10 cellular contexts compared by ENCODE assay signal in the genomic region with DNA sequence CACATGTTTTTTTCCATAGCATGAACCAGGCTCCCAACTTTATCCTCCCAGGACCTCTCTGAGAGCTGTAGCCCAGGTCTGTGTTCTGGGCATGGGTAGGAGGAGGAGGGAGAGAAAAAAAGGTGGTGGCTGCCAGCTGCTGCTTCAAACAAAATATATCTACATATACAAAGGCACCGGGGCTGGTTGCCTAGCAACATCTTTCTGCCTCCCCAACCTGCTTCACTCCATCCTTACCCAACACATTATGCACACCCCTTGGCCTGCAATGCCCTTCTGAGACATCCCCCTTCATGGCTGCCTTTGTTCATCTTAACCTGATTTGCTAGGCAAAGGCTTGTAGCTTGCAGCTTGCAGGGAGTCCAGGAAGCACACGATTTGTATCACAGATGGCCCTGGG. TPM values are rescaled to one million over a fixed set of nuclear protein-coding genes. Genes with fewer than 3 reads are reported as not detected.
A peak's percentile ranks its signal among the peaks of the same experiment; 100 is the strongest.
DNase-seq lines count a peak whose midpoint lies in the region; ATAC-seq and TF ChIP-seq lines count a peak whose summit lies in the region.
"Had no signal": no experiment of that assay in that cellular context is flagged by ENCODE, and none has a peak within 500 bp of the region (broad histone marks: within the 10 kb centered on the region; RNA-seq: fewer than 3 reads in every experiment).

No MANE protein-coding gene starts in this region.

- DNase-seq in CD4-positive, alpha-beta T cell, result peak; percentile 34 to 84 (median 54)
- DNase-seq in DMS79 treated with DMSO at 0.1 percent for 48 hours (lab: John Stamatoyannopoulos, UW) (peak; percentile 69), NCI-H748 (lab: John Stamatoyannopoulos, UW; ENCODE audit: unreplicated experiment) (peak; percentile 83), GM10266 (ENCODE audit: extremely low spot score) (no peak), Peyer's patch (no peak)
- no peak for DNase-seq in activated naive CD8-positive, alpha-beta T cell treated with anti-CD3 and anti-CD28 coated beads, Interleukin-2, amount 50 U/mL, for 24 hours
- DNase-seq: immature natural killer cell had no signal

- no peaks in the 10 kb centered on the region for H3K9me3 ChIP-seq in CD4-positive, alpha-beta T cell (ENCODE audit: control insufficient read depth, low read length)
- no peaks in the 10 kb centered on the region for H3K9me3 ChIP-seq in Peyer's patch

- H3K4me1 Mint-ChIP-seq in CD4-positive, alpha-beta T cell (ENCODE audit: low read depth), result peaks cover 82% of the 10 kb centered on the region
- peaks cover 28% of the 10 kb centered on the region for H3K4me1 Mint-ChIP-seq in activated naive CD8-positive, alpha-beta T cell treated with anti-CD3 and anti-CD28 coated beads, Interleukin-2, amount 50 U/mL, for 24 hours
- H3K4me1 Mint-ChIP-seq: immature natural killer cell had no signal

- H3K36me3 Mint-ChIP-seq in CD4-positive, alpha-beta T cell (ENCODE audit: low read depth), result no peaks in the 10 kb centered on the region
- H3K36me3 Mint-ChIP-seq in activated naive CD8-positive, alpha-beta T cell treated with anti-CD3 and anti-CD28 coated beads, Interleukin-2, amount 50 U/mL, for 24 hours (ENCODE audit: low read depth), result no peaks in the 10 kb centered on the region

- peak; percentile 91 for ATAC-seq in CD4-positive, alpha-beta T cell (ENCODE audit: poor library complexity)
- peak; percentile 49 for ATAC-seq in activated naive CD8-positive, alpha-beta T cell treated with anti-CD3 and anti-CD28 coated beads, Interleukin-2, amount 50 U/mL, for 24 hours
- ATAC-seq in HG02571 (IDR thresholded peaks at IDR 0.05; ENCODE audit: unreplicated experiment), result no peak
- no peak for ATAC-seq in GM21526 (IDR thresholded peaks at IDR 0.05; ENCODE audit: low FRiP score, unreplicated experiment)

- H3K4me1 ChIP-seq in Peyer's patch, result no peaks in the 10 kb centered on the region

- H3K27me3 Mint-ChIP-seq in CD4-positive, alpha-beta T cell, result no peaks in the 10 kb centered on the region
- H3K27me3 Mint-ChIP-seq in activated naive CD8-positive, alpha-beta T cell treated with anti-CD3 and anti-CD28 coated beads, Interleukin-2, amount 50 U/mL, for 24 hours, result no peaks in the 10 kb centered on the region

- no peak for TF ChIP-seq CTCF in CD4-positive, alpha-beta T cell (IDR thresholded peaks at IDR 0.05)
- no peak for TF ChIP-seq CTCF in GM10266 (IDR thresholded peaks at IDR 0.05; ENCODE audit: control insufficient read depth, insufficient read depth, low read depth, missing control alignments)
- TF ChIP-seq CTCF in Peyer's patch (IDR thresholded peaks at IDR 0.05), result no peak

- intact Hi-C loops in CD4-positive, alpha-beta T cell (cut with DNase I, micrococcal nuclease), result loop anchor here (1.0 to 2.0 kb wide), 3 partner anchors 13 to 33 kb away; no protein-coding TSS in a partner anchor

- POLR2A ChIA-PET in CD4-positive, alpha-beta T cell (lab: Charles Lee), result interaction anchor here (0.6 to 3.3 kb wide), 10 partner anchors 10 to 196 kb away, joined by 3 to 35 read pairs (median 4); a partner anchor contains a TSS

- peak overlapping the region; percentile 18 for H3K4me3 Mint-ChIP-seq in CD4-positive, alpha-beta T cell
- no peak overlapping the region for H3K4me3 Mint-ChIP-seq in activated naive CD8-positive, alpha-beta T cell treated with anti-CD3 and anti-CD28 coated beads, Interleukin-2, amount 50 U/mL, for 24 hours
- H3K4me3 Mint-ChIP-seq: immature natural killer cell had no signal

- no peak for TF ChIP-seq POLR2A in Peyer's patch (IDR thresholded peaks at IDR 0.05)

- H3K36me3 ChIP-seq in Peyer's patch, result no peaks in the 10 kb centered on the region

- H3K27me3 ChIP-seq in CD4-positive, alpha-beta T cell (ENCODE audit: control insufficient read depth, insufficient read depth, low read length), result no peaks in the 10 kb centered on the region
- H3K27me3 ChIP-seq in Peyer's patch, result no peaks in the 10 kb centered on the region

- peak overlapping the region; percentile 49 for H3K27ac ChIP-seq in CD4-positive, alpha-beta T cell (ENCODE audit: low read depth, low read length)
- no peak overlapping the region for H3K27ac ChIP-seq in Peyer's patch
- H3K27ac ChIP-seq: RWPE1 had no signal

- peak overlapping the region; percentile 87 for H3K27ac Mint-ChIP-seq in CD4-positive, alpha-beta T cell
- H3K27ac Mint-ChIP-seq in activated naive CD8-positive, alpha-beta T cell treated with anti-CD3 and anti-CD28 coated beads, Interleukin-2, amount 50 U/mL, for 24 hours, result no peak overlapping the region
- H3K27ac Mint-ChIP-seq: immature natural killer cell had no signal

- no peak overlapping the region for H3K4me3 ChIP-seq in Peyer's patch

- CTCF ChIA-PET in CD4-positive, alpha-beta T cell (lab: Charles Lee), result interaction anchor here (0.9 to 1.0 kb wide), 2 partner anchors 22 to 140 kb away, joined by 3 to 4 read pairs; no protein-coding TSS in a partner anchor

- no peaks in the 10 kb centered on the region for H3K9me3 Mint-ChIP-seq in CD4-positive, alpha-beta T cell
- H3K9me3 Mint-ChIP-seq in activated naive CD8-positive, alpha-beta T cell treated with anti-CD3 and anti-CD28 coated beads, Interleukin-2, amount 50 U/mL, for 24 hours, result no peaks in the 10 kb centered on the region
- H3K9me3 Mint-ChIP-seq: immature natural killer cell had no signal

RNA-seq across cellular contexts. Expression of a gene that starts 27.2 kb away (rescaled TPM):
- 100 to 1,000 TPM; 251 to 262 TPM for total RNA-seq in CD4-positive, alpha-beta T cell
- total RNA-seq in Peyer's patch, result 1,000 to 10,000 TPM in 3 of 4 donors, 100 to 1,000 TPM in 1; 229 to 4,700 (median 2,986) TPM

Comparison
In these comparisons a context has a peak if more than half of its experiments do, and no peak if none do; other contexts are left out.
1. ATAC-seq: peak in CD4-positive, alpha-beta T cell (single experiment) and activated naive CD8-positive, alpha-beta T cell treated with anti-CD3 and anti-CD28 coated beads, Interleukin-2, amount 50 U/mL, for 24 hours (single experiment); none in HG02571 (single experiment) and GM21526 (single experiment).
2. DNase-seq: peak in CD4-positive, alpha-beta T cell (10 of 10), DMS79 treated with DMSO at 0.1 percent for 48 hours (single experiment) and NCI-H748 (single experiment); none in activated naive CD8-positive, alpha-beta T cell treated with anti-CD3 and anti-CD28 coated beads, Interleukin-2, amount 50 U/mL, for 24 hours (single experiment), GM10266 (single experiment) and Peyer's patch (0 of 3).